Comparison of ENCODE assay signal across 30 cellular contexts in the genomic region with DNA sequence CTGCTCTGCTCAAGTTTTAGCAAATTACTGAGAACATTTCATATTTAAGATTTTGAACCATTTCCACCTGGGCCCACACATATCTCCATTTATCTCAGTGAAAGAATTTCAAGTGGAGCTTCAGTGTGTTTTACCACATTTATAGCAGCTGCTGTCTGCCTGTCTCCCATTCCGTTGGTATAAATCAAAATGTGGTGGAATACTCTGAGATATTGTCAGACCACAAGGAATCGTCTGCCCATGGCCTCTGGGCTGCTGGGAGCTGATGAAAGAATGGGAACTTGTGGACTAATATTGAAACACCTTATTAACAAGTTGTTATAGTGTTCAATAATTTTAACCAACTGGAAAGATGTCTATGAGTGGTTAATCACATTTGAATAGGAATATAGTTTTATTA.
"Had no signal": no experiment of that assay in that cellular context is flagged by ENCODE, and none has a peak within 500 bp of the region (broad histone marks: within the 10 kb centered on the region; RNA-seq: fewer than 3 reads in every experiment).

No MANE protein-coding gene starts in this region.

- H3K36me3 Mint-ChIP-seq: activated CD4-positive, alpha-beta memory T cell treated with anti-CD3 and anti-CD28 coated beads for 36 hours; activated CD8-positive, alpha-beta memory T cell treated with anti-CD3 and anti-CD28 coated beads, Interleukin-2, amount 10 ng/mL, durations not matched to agents 7 days and 5 days; activated naive CD4-positive, alpha-beta T cell treated with anti-CD3 and anti-CD28 coated beads, Interleukin-2, amount 10 ng/mL, durations not matched to agents 7 days and 5 days; activated naive CD4-positive, alpha-beta T cell treated with anti-CD3 and anti-CD28 coated beads, Interleukin-2, amount 50 U/mL, for 72 hours; activated naive CD8-positive, alpha-beta T cell treated with anti-CD3 and anti-CD28 coated beads, Interleukin-2, amount 10 ng/mL, durations not matched to agents 7 days and 5 days; brain; T-cell had no signal

- H3K27ac Mint-ChIP-seq: activated B cell treated with CpG ODN at 0.5 μM for 24 hours; activated CD4-positive, alpha-beta memory T cell treated with anti-CD3 and anti-CD28 coated beads for 36 hours; activated CD4-positive, alpha-beta T cell treated with anti-CD3 and anti-CD28 coated beads, Interleukin-2, amount 10 ng/mL, durations not matched to agents 24 days and 14 days; activated CD8-positive, alpha-beta memory T cell treated with anti-CD3 and anti-CD28 coated beads, Interleukin-2, amount 10 ng/mL, durations not matched to agents 7 days and 5 days; activated CD8-positive, alpha-beta T cell treated with anti-CD3 and anti-CD28 coated beads, Interleukin-2, amount 10 ng/mL, durations not matched to agents 7 days and 5 days; activated naive CD4-positive, alpha-beta T cell treated with anti-CD3 and anti-CD28 coated beads, Interleukin-2, amount 10 ng/mL, durations not matched to agents 7 days and 5 days; activated naive CD4-positive, alpha-beta T cell treated with anti-CD3 and anti-CD28 coated beads, Interleukin-2, amount 50 U/mL, for 72 hours; activated naive CD8-positive, alpha-beta T cell treated with anti-CD3 and anti-CD28 coated beads, Interleukin-2, amount 10 ng/mL, durations not matched to agents 7 days and 5 days; activated T-cell treated with anti-CD3 and anti-CD28 coated beads, Interleukin-2, amount 50 U/mL, for 72 hours; brain; endodermal cell; T-cell; T-helper 1 cell treated with Interleukin-12 subunit alpha and Interleukin-12 subunit beta and Interleukin-4 antibody, amounts not matched to agents 30 μg/mL and 1 μg/mL, for 36 hours had no signal

- ATAC-seq: activated CD4-positive, CD25-positive, alpha-beta regulatory T cell treated with anti-CD3 and anti-CD28 coated beads, Interleukin-2, amount 50 U/mL, for 24 hours; activated CD8-positive, alpha-beta memory T cell treated with anti-CD3 and anti-CD28 coated beads, Interleukin-2, amount 10 ng/mL, durations not matched to agents 7 days and 5 days; activated CD8-positive, alpha-beta T cell treated with anti-CD3 and anti-CD28 coated beads, Interleukin-2, amount 10 ng/mL, durations not matched to agents 7 days and 5 days; activated naive CD4-positive, alpha-beta T cell treated with anti-CD3 and anti-CD28 coated beads, Interleukin-2, amount 50 U/mL, for 72 hours; activated T-cell treated with anti-CD3 and anti-CD28 coated beads, Interleukin-2, amount 50 U/mL, for 72 hours; esophagus mucosa; T-cell had no signal

- H3K4me3 Mint-ChIP-seq: activated B cell treated with CpG ODN at 0.5 μM for 24 hours; activated CD4-positive, alpha-beta memory T cell treated with anti-CD3 and anti-CD28 coated beads for 36 hours; activated CD4-positive, alpha-beta T cell treated with anti-CD3 and anti-CD28 coated beads, Interleukin-2, amount 10 ng/mL, durations not matched to agents 24 days and 14 days; activated CD8-positive, alpha-beta memory T cell treated with anti-CD3 and anti-CD28 coated beads, Interleukin-2, amount 10 ng/mL, durations not matched to agents 7 days and 5 days; activated CD8-positive, alpha-beta T cell treated with anti-CD3 and anti-CD28 coated beads, Interleukin-2, amount 10 ng/mL, durations not matched to agents 7 days and 5 days; activated naive CD4-positive, alpha-beta T cell treated with anti-CD3 and anti-CD28 coated beads, Interleukin-2, amount 10 ng/mL, durations not matched to agents 7 days and 5 days; activated naive CD8-positive, alpha-beta T cell treated with anti-CD3 and anti-CD28 coated beads, Interleukin-2, amount 10 ng/mL, durations not matched to agents 7 days and 5 days; activated T-cell treated with anti-CD3 and anti-CD28 coated beads, Interleukin-2, amount 50 U/mL, for 72 hours; brain; endodermal cell; T-cell; T-helper 1 cell treated with Interleukin-12 subunit alpha and Interleukin-12 subunit beta and Interleukin-4 antibody, amounts not matched to agents 30 μg/mL and 1 μg/mL, for 36 hours had no signal

- H3K4me1 Mint-ChIP-seq: activated CD4-positive, alpha-beta T cell treated with anti-CD3 and anti-CD28 coated beads, Interleukin-2, amount 10 ng/mL, durations not matched to agents 24 days and 14 days; activated CD8-positive, alpha-beta memory T cell treated with anti-CD3 and anti-CD28 coated beads, Interleukin-2, amount 10 ng/mL, durations not matched to agents 7 days and 5 days; activated naive CD4-positive, alpha-beta T cell treated with anti-CD3 and anti-CD28 coated beads, Interleukin-2, amount 10 ng/mL, durations not matched to agents 7 days and 5 days; activated naive CD8-positive, alpha-beta T cell treated with anti-CD3 and anti-CD28 coated beads, Interleukin-2, amount 10 ng/mL, durations not matched to agents 7 days and 5 days; T-cell had no signal

- DNase-seq: activated B cell treated with CpG ODN at 0.5 μM for 24 hours; activated CD4-positive, alpha-beta memory T cell treated with anti-CD3 and anti-CD28 coated beads for 36 hours; activated CD4-positive, alpha-beta T cell treated with anti-CD3 and anti-CD28 coated beads, Interleukin-2, amount 10 ng/mL, durations not matched to agents 24 days and 14 days; activated CD8-positive, alpha-beta memory T cell treated with anti-CD3 and anti-CD28 coated beads, Interleukin-2, amount 10 ng/mL, durations not matched to agents 7 days and 5 days; activated CD8-positive, alpha-beta memory T cell treated with anti-CD3 and anti-CD28 coated beads, Interleukin-2, amount 50 U/mL, for 4 hours; activated CD8-positive, alpha-beta T cell treated with anti-CD3 and anti-CD28 coated beads, Interleukin-2, amount 10 ng/mL, durations not matched to agents 7 days and 5 days; activated gamma-delta T cell; activated naive CD4-positive, alpha-beta T cell; activated naive CD4-positive, alpha-beta T cell treated with anti-CD3 and anti-CD28 coated beads, Interleukin-2, amount 10 ng/mL, durations not matched to agents 7 days and 5 days; activated naive CD8-positive, alpha-beta T cell treated with anti-CD3 and anti-CD28 coated beads, Interleukin-2, amount 10 ng/mL, durations not matched to agents 7 days and 5 days; activated T-cell treated with anti-CD3 and anti-CD28 coated beads, Interleukin-2, amount 50 U/mL, for 1 hour; activated T-cell treated with anti-CD3 and anti-CD28 coated beads, Interleukin-2, amount 50 U/mL, for 72 hours; amygdala; aorta; central memory CD4-positive, alpha-beta T cell; cerebellar nuclear complex; colonic mucosa; effector memory CD4-positive, alpha-beta T cell; endodermal cell; foreskin fibroblast; head of caudate nucleus; SW 1271; T-cell; T-helper 9 cell; WERI-Rb-1 had no signal

- H3K27me3 Mint-ChIP-seq: activated B cell treated with CpG ODN at 0.5 μM for 24 hours, brain, T-cell had no signal

- H3K9me3 Mint-ChIP-seq: activated B cell treated with CpG ODN at 0.5 μM for 24 hours; activated CD4-positive, alpha-beta memory T cell treated with anti-CD3 and anti-CD28 coated beads for 36 hours; activated CD4-positive, alpha-beta T cell treated with anti-CD3 and anti-CD28 coated beads, Interleukin-2, amount 10 ng/mL, durations not matched to agents 24 days and 14 days; activated naive CD4-positive, alpha-beta T cell treated with anti-CD3 and anti-CD28 coated beads, Interleukin-2, amount 10 ng/mL, durations not matched to agents 7 days and 5 days; activated naive CD4-positive, alpha-beta T cell treated with anti-CD3 and anti-CD28 coated beads, Interleukin-2, amount 50 U/mL, for 72 hours; activated naive CD8-positive, alpha-beta T cell treated with anti-CD3 and anti-CD28 coated beads, Interleukin-2, amount 10 ng/mL, durations not matched to agents 7 days and 5 days; activated T-cell treated with anti-CD3 and anti-CD28 coated beads, Interleukin-2, amount 50 U/mL, for 72 hours; brain; endodermal cell; T-cell; T-helper 1 cell treated with Interleukin-12 subunit alpha and Interleukin-12 subunit beta and Interleukin-4 antibody, amounts not matched to agents 30 μg/mL and 1 μg/mL, for 36 hours had no signal
